1 cellular context compared by ENCODE assay signal in genomic region chr10:24008164-24009066, GRCh38.
TF ChIP-seq lines count a peak whose summit lies in the region.

No MANE protein-coding gene starts in this region.

TF ChIP-seq in GM23338, 12 proteins besides CTCF, POLR2A, EP300 and RAD21 (continued from another document):
- TF ChIP-seq ZNF462 (CRISPR knock-in tag; IDR thresholded peaks at IDR 0.05) (no peak), STAT1 (IDR thresholded peaks at IDR 0.05; ENCODE audit: unreplicated experiment) (no peak), NANOG (IDR thresholded peaks at IDR 0.05; ENCODE audit: borderline replicate concordance) (no peak), JUNB (IDR thresholded peaks at IDR 0.05; ENCODE audit: unreplicated experiment) (no peak), EZH2phosphoT487 (IDR thresholded peaks at IDR 0.05; ENCODE audit: unreplicated experiment) (no peak), CREB1 (CRISPR knock-in tag; IDR thresholded peaks at IDR 0.05; ENCODE audit: low read depth) (no peak), ETS1 (IDR thresholded peaks at IDR 0.05) (no peak), POLR2AphosphoS5 (IDR thresholded peaks at IDR 0.05; ENCODE audit: low read depth) (no peak), REST (IDR thresholded peaks at IDR 0.05; ENCODE audit: unreplicated experiment) (no peak)
